ENCODE assay signal across 1 cellular context in genomic region chr17:27402943-27403342, GRCh38.
TF ChIP-seq lines count a peak whose summit lies in the region.

No MANE protein-coding gene starts in this region.

TF ChIP-seq in K562, 482 proteins besides CTCF, POLR2A, EP300 and RAD21 (continued from another document):
- TF ChIP-seq FOXP4 (CRISPR knock-in tag; IDR thresholded peaks at IDR 0.05; ENCODE audit: borderline replicate concordance) (no peak), MEF2D (tag; conservative IDR thresholded peaks at IDR 0.05; ENCODE audit: low read depth) (no peak)
